12 cellular contexts compared by ENCODE assay signal in the genomic region with DNA sequence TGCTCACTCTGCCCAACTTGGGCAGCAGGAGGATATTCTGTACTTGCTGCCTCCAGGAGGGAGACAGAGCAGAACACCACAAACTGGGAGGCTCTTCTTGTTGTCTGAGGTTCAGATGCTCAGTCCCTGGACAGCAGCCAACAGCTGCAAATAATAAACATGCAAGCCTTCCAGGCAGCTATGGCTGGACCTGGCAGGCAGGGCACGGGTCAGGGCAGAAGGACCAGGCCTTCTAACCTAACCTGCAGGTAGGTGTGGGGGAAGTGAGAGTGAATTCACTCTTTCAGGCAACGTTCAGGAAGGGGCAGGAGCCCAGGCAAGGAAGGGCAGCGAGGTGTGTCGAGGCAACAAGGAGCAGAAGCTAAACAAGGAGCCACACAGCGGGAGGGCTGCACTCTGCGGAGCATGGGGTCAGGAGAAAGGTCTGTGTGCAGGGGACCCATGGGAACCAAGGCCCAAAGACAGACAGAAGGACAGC. TPM values are rescaled to one million over a fixed set of nuclear protein-coding genes. Genes with fewer than 3 reads are reported as not detected.
A peak's percentile ranks its signal among the peaks of the same experiment; 100 is the strongest.
DNase-seq lines count a peak whose midpoint lies in the region; ATAC-seq and TF ChIP-seq lines count a peak whose summit lies in the region.
"Had no signal": no experiment of that assay in that cellular context is flagged by ENCODE, and none has a peak within 500 bp of the region (broad histone marks: within the 10 kb centered on the region; RNA-seq: fewer than 3 reads in every experiment).

No MANE protein-coding gene starts in this region.

- no peaks in the 10 kb centered on the region for H3K9me3 ChIP-seq in MG63
- H3K9me3 ChIP-seq in WERI-Rb-1 (ENCODE audit: severe bottlenecking): no peaks in the 10 kb centered on the region

- H3K36me3 Mint-ChIP-seq in nephron progenitor cell (ENCODE audit: low read depth): peaks cover 18% of the 10 kb centered on the region

- H3K9me3 Mint-ChIP-seq in nephron progenitor cell: no peaks in the 10 kb centered on the region
- H3K9me3 Mint-ChIP-seq: activated T-helper 1 cell treated with anti-CD3 and anti-CD28 coated beads, Interleukin-12 subunit alpha, Interleukin-12 subunit beta, Interleukin-2, Interleukin-4 antibody, amounts not matched to agents 30 ng/mL and 10 ng/mL and 1 ng/mL, durations not matched to agents 14 hours and 24 hours and 36 hours; neural crest cell had no signal

- no peak for ATAC-seq in GM21526 (IDR thresholded peaks at IDR 0.05; ENCODE audit: low FRiP score, unreplicated experiment)
- ATAC-seq: K562 had no signal

- peaks cover 56% of the 10 kb centered on the region for H3K4me1 Mint-ChIP-seq in nephron progenitor cell

- in situ Hi-C loops in brain microvascular endothelial cell (cut with HindIII; ENCODE audit: low pct_ligation_motif_present, low sequenced_read_pairs): no loop called here

- no peak overlapping the region for H3K4me3 ChIP-seq in MG63
- no peak overlapping the region for H3K4me3 ChIP-seq in brain microvascular endothelial cell (ENCODE audit: low read depth, low read length)
- no peak overlapping the region for H3K4me3 ChIP-seq in WERI-Rb-1 (ENCODE audit: low read depth, low read length)
- H3K4me3 ChIP-seq: K562 had no signal

- H3K27ac Mint-ChIP-seq in nephron progenitor cell: peak overlapping the region; percentile 96
- H3K27ac Mint-ChIP-seq: activated T-helper 1 cell treated with anti-CD3 and anti-CD28 coated beads, Interleukin-12 subunit alpha, Interleukin-12 subunit beta, Interleukin-2, Interleukin-4 antibody, amounts not matched to agents 30 ng/mL and 10 ng/mL and 1 ng/mL, durations not matched to agents 14 hours and 24 hours and 36 hours had no signal

- no peak overlapping the region for H3K4me3 Mint-ChIP-seq in nephron progenitor cell
- H3K4me3 Mint-ChIP-seq: activated T-helper 1 cell treated with anti-CD3 and anti-CD28 coated beads, Interleukin-12 subunit alpha, Interleukin-12 subunit beta, Interleukin-2, Interleukin-4 antibody, amounts not matched to agents 30 ng/mL and 10 ng/mL and 1 ng/mL, durations not matched to agents 14 hours and 24 hours and 36 hours; neural crest cell had no signal

- no peaks in the 10 kb centered on the region for H3K27me3 ChIP-seq in MG63
- no peaks in the 10 kb centered on the region for H3K27me3 ChIP-seq in brain microvascular endothelial cell (replicated peaks)
- no peaks in the 10 kb centered on the region for H3K27me3 ChIP-seq in WERI-Rb-1 (ENCODE audit: insufficient read depth, low read depth, severe bottlenecking)

- peaks cover 3% of the 10 kb centered on the region for H3K27me3 Mint-ChIP-seq in nephron progenitor cell (ENCODE audit: low read depth, poor library complexity)

- DNase-seq in DMS53 treated with DMSO at 0.1 percent for 48 hours (lab: John Stamatoyannopoulos, UW; ENCODE audit: unreplicated experiment) (peak; percentile 16), MG63 (peak; percentile 44), brain microvascular endothelial cell (peak; percentile 43), nephron progenitor cell (peak; percentile 26), WERI-Rb-1 (no peak), islet precursor cell (no peak)
- DNase-seq in activated CD8-positive, alpha-beta memory T cell treated with anti-CD3 and anti-CD28 coated beads for 24 hours: no peak
- DNase-seq: foreskin melanocyte had no signal

- H3K36me3 ChIP-seq in MG63 (no peaks in the 10 kb centered on the region), brain microvascular endothelial cell (replicated peaks) (no peaks in the 10 kb centered on the region), WERI-Rb-1 (peaks cover 15% of the 10 kb centered on the region)

- TF ChIP-seq CTCF in brain microvascular endothelial cell (IDR thresholded peaks at IDR 0.05; ENCODE audit: low read depth, low read length, missing control alignments) (no peak), nephron progenitor cell (IDR thresholded peaks at IDR 0.05) (no peak), WERI-Rb-1 (IDR thresholded peaks at IDR 0.05; ENCODE audit: low read depth, low read length) (no peak)

- no peak overlapping the region for H3K27ac ChIP-seq in brain microvascular endothelial cell
- H3K27ac ChIP-seq in WERI-Rb-1: no peak overlapping the region; the same call in 1 of the 2 replicates

RNA-seq across cellular contexts. Expression of a gene that starts 31.5 kb away (rescaled TPM):
- total RNA-seq in MG63 (2014; rRNA removed; shearing (Covaris generic); ENCODE audit: low replicate concordance): 3.2 and 9.0 TPM in 2 replicates

Comparison
In these comparisons a context has a peak if more than half of its experiments do, and no peak if none do; other contexts are left out.
1. DNase-seq: peak in DMS53 treated with DMSO at 0.1 percent for 48 hours (single experiment), MG63 (single experiment), brain microvascular endothelial cell (single experiment) and nephron progenitor cell (single experiment); none in WERI-Rb-1 (single experiment), activated CD8-positive, alpha-beta memory T cell treated with anti-CD3 and anti-CD28 coated beads for 24 hours (single experiment) and islet precursor cell (single experiment).